ENCODE assay signal across 26 cellular contexts in genomic region chr7:12436126-12436525, GRCh38. TPM values are rescaled to one million over a fixed set of nuclear protein-coding genes. Genes with fewer than 3 reads are reported as not detected.
DNase-seq lines count a peak whose midpoint lies in the region; ATAC-seq, FAIRE-seq and TF ChIP-seq lines count a peak whose summit lies in the region.
"Had no signal": no experiment of that assay in that cellular context is flagged by ENCODE, and none has a peak within 500 bp of the region (broad histone marks: within the 10 kb centered on the region; RNA-seq: fewer than 3 reads in every experiment).

No MANE protein-coding gene starts in this region.

- BruUV-seq in HCT116 (replicated peaks; lab: Mats Ljungman, UMichigan) (no TSS peak), PC-9 (replicated peaks; lab: Mats Ljungman, UMichigan) (no TSS peak)

- no peak for TF ChIP-seq RAD21 in HCT116 (IDR thresholded peaks at IDR 0.05; ENCODE audit: low read depth)

- no peak for FAIRE-seq in GM19239 (lab: Jason Lieb, UNC)
- FAIRE-seq: A549, GM12891 had no signal

- DNase-seq in ELR (ENCODE audit: low read depth) (peak; percentile 59), HCT116 (ENCODE audit: low read depth, low spot score) (no peak), NCI-H69 (lab: John Stamatoyannopoulos, UW) (peak; percentile 38), endodermal cell (no peak), GM19239 (ENCODE audit: insufficient read length, low spot score) (no peak), aorta (no peak), PC-9 (no peak)
- no peak for DNase-seq in activated CD8-positive, alpha-beta T cell treated with anti-CD3 and anti-CD28 coated beads, Interleukin-2, amount 10 ng/mL, durations not matched to agents 7 days and 5 days
- DNase-seq: AML-193; C1 segment of cervical spinal cord; CD8-positive, alpha-beta T cell; DMS 273 treated with DMSO at 0.1 percent for 48 hours; DMS79; GF-D8; H9; MM.1S; NCI-H1048; NCI-H1694; NCI-H524; NCI-H774; NK-92 treated with Interleukin-12 subunit alpha and Interleukin-12 subunit beta, amount 100 ng/mL, for 24 hours; SHP77 had no signal

- TF ChIP-seq CTCF in HCT116 (IDR thresholded peaks at IDR 0.05 in 2 of 3, conservative IDR thresholded peaks at IDR 0.05 in 1 of 3; ENCODE audit: borderline replicate concordance in 1 of 3, insufficient read depth in 1 of 3, low read depth in 2 of 3, low read length in 2 of 3), result no peak
- no peak for TF ChIP-seq CTCF in endodermal cell (conservative IDR thresholded peaks at IDR 0.05)
- no peak for TF ChIP-seq CTCF in PC-9 (conservative IDR thresholded peaks at IDR 0.05)

- intact Hi-C loops in HCT116 (cut with micrococcal nuclease) (loop anchor here (10.0 kb wide), 1 partner anchor 59 kb away; no protein-coding TSS in a partner anchor), aorta (cut with DNase I) (no loop called here), PC-9 (cut with micrococcal nuclease; ENCODE audit: unreplicated experiment) (loop anchor here (10.0 kb wide), 1 partner anchor 59 kb away; no protein-coding TSS in a partner anchor)

- H3K27ac ChIP-seq in HCT116 (ENCODE audit: low read depth, low read length), result no peak overlapping the region
- no peak overlapping the region for H3K27ac ChIP-seq in endodermal cell (ENCODE audit: low read depth, low read length)
- no peak overlapping the region for H3K27ac ChIP-seq in aorta (ENCODE audit: low read depth in 1 of 2, low read length in 2 of 2)
- no peak overlapping the region for H3K27ac ChIP-seq in PC-9
- H3K27ac ChIP-seq: A549, KMS-11, RWPE1 had no signal

- H3K9me3 ChIP-seq in HCT116 (ENCODE audit: control insufficient read depth in 1 of 2, insufficient read depth in 1 of 2, low read depth in 1 of 2, low read length in 2 of 2) (no peaks in the 10 kb centered on the region), endodermal cell (ENCODE audit: control insufficient read depth, low read length) (no peaks in the 10 kb centered on the region), aorta (ENCODE audit: control insufficient read depth, low read length) (no peaks in the 10 kb centered on the region), PC-9 (ENCODE audit: insufficient read depth, low read depth) (no peaks in the 10 kb centered on the region)
- H3K9me3 ChIP-seq: A549 had no signal

- H3K4me1 ChIP-seq in HCT116 (ENCODE audit: control insufficient read depth in 1 of 2, insufficient read depth in 2 of 2, low read length in 2 of 2) (peaks cover 0 to 7% of the 10 kb centered on the region in 2 experiments; a peak in 1 of 4 replicates), endodermal cell (ENCODE audit: control insufficient read depth, insufficient read depth, low read length) (peaks cover 8% of the 10 kb centered on the region), aorta (ENCODE audit: control insufficient read depth in 1 of 2, insufficient read depth in 2 of 2, low read length in 2 of 2) (no peaks in the 10 kb centered on the region), PC-9 (replicated peaks; ENCODE audit: insufficient read depth) (no peaks in the 10 kb centered on the region)
- H3K4me1 ChIP-seq: A549 had no signal

- POLR2A ChIA-PET in HCT116 (lab: Charles Lee), result no interaction called here
- POLR2A ChIA-PET in PC-9 (lab: Charles Lee; ENCODE audit: unreplicated experiment), result interaction anchor here (0.5 kb wide), 1 partner anchor 21 kb away, joined by 10 read pairs; no protein-coding TSS in a partner anchor
- POLR2A ChIA-PET in activated CD8-positive, alpha-beta T cell treated with anti-CD3 and anti-CD28 coated beads, Interleukin-2, amount 10 ng/mL, durations not matched to agents 7 days and 5 days (lab: Charles Lee), result no interaction called here

- no peak overlapping the region for H3K4me3 Mint-ChIP-seq in endodermal cell
- no peak overlapping the region for H3K4me3 Mint-ChIP-seq in activated CD8-positive, alpha-beta T cell treated with anti-CD3 and anti-CD28 coated beads, Interleukin-2, amount 10 ng/mL, durations not matched to agents 7 days and 5 days
- H3K4me3 Mint-ChIP-seq: CD8-positive, alpha-beta T cell; H9 had no signal

- H3F3A ChIP-seq in PC-9 (ENCODE audit: insufficient read depth, low read depth), result no peaks in the 10 kb centered on the region

- peak overlapping the region; percentile 23 for H3K27ac Mint-ChIP-seq in endodermal cell
- H3K27ac Mint-ChIP-seq in activated CD8-positive, alpha-beta T cell treated with anti-CD3 and anti-CD28 coated beads, Interleukin-2, amount 10 ng/mL, durations not matched to agents 7 days and 5 days, result no peak overlapping the region
- H3K27ac Mint-ChIP-seq: CD8-positive, alpha-beta T cell; H9 had no signal

- no peak overlapping the region for H3K4me2 ChIP-seq in HCT116 (ENCODE audit: low read length)
- no peak overlapping the region for H3K4me2 ChIP-seq in PC-9
- H3K4me2 ChIP-seq: KMS-11 had no signal

- H3K36me3 ChIP-seq in HCT116 (ENCODE audit: control insufficient read depth in 1 of 2, insufficient read depth in 2 of 2, low read length in 2 of 2) (no peaks in the 10 kb centered on the region), endodermal cell (ENCODE audit: control insufficient read depth, insufficient read depth, low read length) (no peaks in the 10 kb centered on the region), aorta (ENCODE audit: control insufficient read depth in 1 of 2, insufficient read depth in 2 of 2, low read length in 1 of 2) (no peaks in the 10 kb centered on the region), PC-9 (ENCODE audit: low read depth) (no peaks in the 10 kb centered on the region)

- no peaks in the 10 kb centered on the region for H3K9me3 Mint-ChIP-seq in endodermal cell
- H3K9me3 Mint-ChIP-seq in activated CD8-positive, alpha-beta T cell treated with anti-CD3 and anti-CD28 coated beads, Interleukin-2, amount 10 ng/mL, durations not matched to agents 7 days and 5 days (ENCODE audit: insufficient read depth), result no peaks in the 10 kb centered on the region
- H3K9me3 Mint-ChIP-seq: CD8-positive, alpha-beta T cell; H9 had no signal

- no peaks in the 10 kb centered on the region for H3K27me3 ChIP-seq in HCT116 (ENCODE audit: insufficient read depth, low read length)
- H3K27me3 ChIP-seq in endodermal cell (ENCODE audit: control insufficient read depth, insufficient read depth, low read length, poor library complexity, severe bottlenecking), result no peaks in the 10 kb centered on the region
- no peaks in the 10 kb centered on the region for H3K27me3 ChIP-seq in aorta (ENCODE audit: control insufficient read depth in 1 of 2, insufficient read depth in 2 of 2, low read length in 1 of 2)
- no peaks in the 10 kb centered on the region for H3K27me3 ChIP-seq in PC-9 (ENCODE audit: insufficient read depth, low read depth)

- CTCF ChIA-PET in HCT116 (lab: Charles Lee) (interaction anchor here (1.7 to 3.6 kb wide), 4 partner anchors 22 to 83 kb away, joined by 3 to 25 read pairs (median 13); no protein-coding TSS in a partner anchor), PC-9 (lab: Charles Lee) (no interaction called here)
- CTCF ChIA-PET in activated CD8-positive, alpha-beta T cell treated with anti-CD3 and anti-CD28 coated beads, Interleukin-2, amount 10 ng/mL, durations not matched to agents 7 days and 5 days (lab: Charles Lee), result interaction anchor here (1.3 to 2.9 kb wide), 3 partner anchors 22 to 76 kb away, joined by 3 to 13 read pairs (median 11); no protein-coding TSS in a partner anchor

- H3K9ac ChIP-seq in HCT116 (ENCODE audit: low read length) (no peak overlapping the region), endodermal cell (ENCODE audit: extremely low read depth, low read length, poor library complexity, severe bottlenecking) (no peak overlapping the region)
- H3K9ac ChIP-seq: KMS-11 had no signal

- H3K79me2 ChIP-seq in HCT116 (ENCODE audit: insufficient read depth, low read length) (no peaks in the 10 kb centered on the region), PC-9 (ENCODE audit: low read depth) (no peaks in the 10 kb centered on the region)

- no peak for TF ChIP-seq POLR2A in HCT116 (IDR thresholded peaks at IDR 0.05; ENCODE audit: borderline replicate concordance, extremely low read depth, insufficient read depth, insufficient read length)

- H3K36me3 Mint-ChIP-seq in endodermal cell (ENCODE audit: low read depth), result no peaks in the 10 kb centered on the region
- H3K36me3 Mint-ChIP-seq in activated CD8-positive, alpha-beta T cell treated with anti-CD3 and anti-CD28 coated beads, Interleukin-2, amount 10 ng/mL, durations not matched to agents 7 days and 5 days (ENCODE audit: low read depth), result no peaks in the 10 kb centered on the region
- H3K36me3 Mint-ChIP-seq: CD8-positive, alpha-beta T cell had no signal

- RAD21 ChIA-PET in HCT116 (lab: Charles Lee; ENCODE audit: low non-redundant PET in 1 of 2, low total read pairs in 2 of 2, uncharacterized antibody in 2 of 2, unreplicated experiment in 2 of 2), result no interaction called here

- H2AFZ ChIP-seq in HCT116 (ENCODE audit: low read depth, low read length, poor library complexity, severe bottlenecking) (peak overlapping the region; percentile 66), PC-9 (no peak overlapping the region)

- no peak overlapping the region for H3K4me3 ChIP-seq in HCT116 (replicated peaks in 1 of 2; ENCODE audit: low read depth in 1 of 2, low read length in 2 of 2)
- no peak overlapping the region for H3K4me3 ChIP-seq in endodermal cell (ENCODE audit: low read length)
- H3K4me3 ChIP-seq in aorta (ENCODE audit: low read length in 2 of 2), result no peak overlapping the region
- H3K4me3 ChIP-seq in PC-9, result no peak overlapping the region
- H3K4me3 ChIP-seq: A549 had no signal

- no peak for ATAC-seq in HCT116
- ATAC-seq in aorta (ENCODE audit: low FRiP score), result no peak
- ATAC-seq in activated CD8-positive, alpha-beta T cell treated with anti-CD3 and anti-CD28 coated beads, Interleukin-2, amount 10 ng/mL, durations not matched to agents 7 days and 5 days, result no peak
- ATAC-seq: CD8-positive, alpha-beta T cell had no signal

- no peaks in the 10 kb centered on the region for H3K9me2 ChIP-seq in HCT116 (ENCODE audit: insufficient read depth)
- H3K9me2 ChIP-seq in PC-9 (ENCODE audit: insufficient read depth), result no peaks in the 10 kb centered on the region

- H4K20me1 ChIP-seq in HCT116 (ENCODE audit: insufficient read depth) (no peaks in the 10 kb centered on the region), PC-9 (ENCODE audit: insufficient read depth) (no peaks in the 10 kb centered on the region)

- peaks cover 30% of the 10 kb centered on the region for H3K4me1 Mint-ChIP-seq in endodermal cell
- no peaks in the 10 kb centered on the region for H3K4me1 Mint-ChIP-seq in activated CD8-positive, alpha-beta T cell treated with anti-CD3 and anti-CD28 coated beads, Interleukin-2, amount 10 ng/mL, durations not matched to agents 7 days and 5 days (ENCODE audit: low read depth)

- H3K27me3 Mint-ChIP-seq in endodermal cell (ENCODE audit: insufficient read depth), result peaks cover 2% of the 10 kb centered on the region
- peaks cover 6% of the 10 kb centered on the region for H3K27me3 Mint-ChIP-seq in activated CD8-positive, alpha-beta T cell treated with anti-CD3 and anti-CD28 coated beads, Interleukin-2, amount 10 ng/mL, durations not matched to agents 7 days and 5 days (ENCODE audit: low read depth)

RNA-seq across cellular contexts. Expression of gene VWDE, which starts 32.5 kb away (rescaled TPM):
- 13.7 TPM for total RNA-seq in HCT116 (2021; ENCODE audit: unreplicated experiment)
- polyA plus RNA-seq in HCT116 (2012), result 8.7 and 9.4 TPM in 2 replicates
- 10 to 100 TPM; 11.8 to 12.1 TPM for total RNA-seq in endodermal cell
- polyA plus RNA-seq in endodermal cell (2013, experiment 1 of 2), result 0.82 TPM
- polyA plus RNA-seq in endodermal cell (2013, experiment 2 of 2), result 0.46 TPM
- total RNA-seq in aorta, result under 1 TPM; 0.21 to 0.55 TPM
- polyA plus RNA-seq in aorta, result not detected
- 27.3 and 28.8 TPM in 2 replicates for total RNA-seq in PC-9 (2021)
- total RNA-seq in activated CD8-positive, alpha-beta T cell treated with anti-CD3 and anti-CD28 coated beads, Interleukin-2, amount 10 ng/mL, durations not matched to agents 7 days and 5 days, result 1 to 10 TPM; 3.2 to 4.4 TPM

Comparison
In these comparisons a context has a peak if more than half of its experiments do, and no peak if none do; other contexts are left out.
1. DNase-seq: peak in ELR (single experiment) and NCI-H69 (single experiment); none in HCT116 (single experiment), endodermal cell (single experiment), GM19239 (single experiment), aorta (0 of 2), PC-9 (0 of 2) and activated CD8-positive, alpha-beta T cell treated with anti-CD3 and anti-CD28 coated beads, Interleukin-2, amount 10 ng/mL, durations not matched to agents 7 days and 5 days (single experiment).
2. intact Hi-C loops: an anchor here in HCT116 (10.0 kb wide) and PC-9 (10.0 kb wide); none called in aorta.